Comparison of ENCODE assay signal across 27 cellular contexts in genomic region chr2:159379181-159379580, GRCh38.
"Had no signal": no experiment of that assay in that cellular context is flagged by ENCODE, and none has a peak within 500 bp of the region (broad histone marks: within the 10 kb centered on the region; RNA-seq: fewer than 3 reads in every experiment).

No MANE protein-coding gene starts in this region.

- H3K9me3 ChIP-seq: left lung, lower lobe of right lung, right atrium auricular region, spleen, thoracic aorta, uterus had no signal

- H3K27ac ChIP-seq: brain microvascular endothelial cell, coronary artery, dorsolateral prefrontal cortex, left lung, lower lobe of right lung, right atrium auricular region, spleen, thoracic aorta, uterus, VCaP had no signal

- ATAC-seq: activated T-cell treated with anti-CD3 and anti-CD28 coated beads, Interleukin-2, amount 50 U/mL, for 72 hours; left lung; lower lobe of right lung; naive thymus-derived CD8-positive, alpha-beta T cell had no signal

- DNase-seq: activated CD4-positive, alpha-beta T cell treated with anti-CD3 and anti-CD28 coated beads for 4 hours; activated CD4-positive, alpha-beta T cell treated with anti-CD3 and anti-CD28 coated beads, Interleukin-2, amount 50 U/mL, for 4 hours; activated gamma-delta T cell; activated naive CD4-positive, alpha-beta T cell treated with anti-CD3 and anti-CD28 coated beads, Interleukin-2, amount 10 ng/mL, durations not matched to agents 7 days and 5 days; activated naive CD8-positive, alpha-beta T cell treated with anti-CD3 and anti-CD28 coated beads, Interleukin-2, amount 10 ng/mL, durations not matched to agents 7 days and 5 days; activated T-cell treated with anti-CD3 and anti-CD28 coated beads for 4 hours; activated T-cell treated with anti-CD3 and anti-CD28 coated beads, Interleukin-2, amount 50 U/mL, for 72 hours; amniotic stem cell; brain microvascular endothelial cell; dorsolateral prefrontal cortex; effector memory CD4-positive, alpha-beta T cell; left lung; lower lobe of right lung; mesenchymal stem cell; naive thymus-derived CD8-positive, alpha-beta T cell; spleen; stimulated activated naive CD4-positive, alpha-beta T cell treated with Interleukin-2 at 50 U/mL for 16 hours; T-helper 9 cell; trophoblast cell; uterus had no signal

- H3K4me1 ChIP-seq: left lung, lower lobe of right lung, right atrium auricular region, spleen, uterus had no signal

- H3K36me3 ChIP-seq: brain microvascular endothelial cell, thoracic aorta, uterus had no signal

- FAIRE-seq: astrocyte, frontal cortex, TTC549 had no signal

- H3K4me3 ChIP-seq: coronary artery, dorsolateral prefrontal cortex, left lung, lower lobe of right lung, right atrium auricular region, spleen, thoracic aorta, uterus had no signal
